ENCODE assay signal across 1 cellular context in genomic region chr7:151251328-151251925, GRCh38.
TF ChIP-seq lines count a peak whose summit lies in the region.

No MANE protein-coding gene starts in this region.

TF ChIP-seq in SK-N-SH treated with all-trans-retinoic acid at 6 μM for 48 hours, 23 proteins besides CTCF, POLR2A, EP300 and RAD21 (continued from another document):
- TF ChIP-seq, protein P1, sequence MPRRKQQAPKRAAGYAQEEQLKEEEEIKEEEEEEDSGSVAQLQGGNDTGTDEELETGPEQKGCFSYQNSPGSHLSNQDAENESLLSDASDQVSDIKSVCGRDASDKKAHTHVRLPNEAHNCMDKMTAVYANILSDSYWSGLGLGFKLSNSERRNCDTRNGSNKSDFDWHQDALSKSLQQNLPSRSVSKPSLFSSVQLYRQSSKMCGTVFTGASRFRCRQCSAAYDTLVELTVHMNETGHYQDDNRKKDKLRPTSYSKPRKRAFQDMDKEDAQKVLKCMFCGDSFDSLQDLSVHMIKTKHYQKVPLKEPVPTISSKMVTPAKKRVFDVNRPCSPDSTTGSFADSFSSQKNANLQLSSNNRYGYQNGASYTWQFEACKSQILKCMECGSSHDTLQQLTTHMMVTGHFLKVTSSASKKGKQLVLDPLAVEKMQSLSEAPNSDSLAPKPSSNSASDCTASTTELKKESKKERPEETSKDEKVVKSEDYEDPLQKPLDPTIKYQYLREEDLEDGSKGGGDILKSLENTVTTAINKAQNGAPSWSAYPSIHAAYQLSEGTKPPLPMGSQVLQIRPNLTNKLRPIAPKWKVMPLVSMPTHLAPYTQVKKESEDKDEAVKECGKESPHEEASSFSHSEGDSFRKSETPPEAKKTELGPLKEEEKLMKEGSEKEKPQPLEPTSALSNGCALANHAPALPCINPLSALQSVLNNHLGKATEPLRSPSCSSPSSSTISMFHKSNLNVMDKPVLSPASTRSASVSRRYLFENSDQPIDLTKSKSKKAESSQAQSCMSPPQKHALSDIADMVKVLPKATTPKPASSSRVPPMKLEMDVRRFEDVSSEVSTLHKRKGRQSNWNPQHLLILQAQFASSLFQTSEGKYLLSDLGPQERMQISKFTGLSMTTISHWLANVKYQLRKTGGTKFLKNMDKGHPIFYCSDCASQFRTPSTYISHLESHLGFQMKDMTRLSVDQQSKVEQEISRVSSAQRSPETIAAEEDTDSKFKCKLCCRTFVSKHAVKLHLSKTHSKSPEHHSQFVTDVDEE (CRISPR knock-in tag; IDR thresholded peaks at IDR 0.05): 0 out of 2 replicates have a peak, but pooled peaks have one; percentile 23
- TF ChIP-seq PATZ1 (CRISPR knock-in tag; IDR thresholded peaks at IDR 0.05; ENCODE audit: borderline replicate concordance): 0 out of 2 replicates have a peak, but pooled peaks have one; percentile 23
